ENCODE assay signal across 1 cellular context in the genomic region with DNA sequence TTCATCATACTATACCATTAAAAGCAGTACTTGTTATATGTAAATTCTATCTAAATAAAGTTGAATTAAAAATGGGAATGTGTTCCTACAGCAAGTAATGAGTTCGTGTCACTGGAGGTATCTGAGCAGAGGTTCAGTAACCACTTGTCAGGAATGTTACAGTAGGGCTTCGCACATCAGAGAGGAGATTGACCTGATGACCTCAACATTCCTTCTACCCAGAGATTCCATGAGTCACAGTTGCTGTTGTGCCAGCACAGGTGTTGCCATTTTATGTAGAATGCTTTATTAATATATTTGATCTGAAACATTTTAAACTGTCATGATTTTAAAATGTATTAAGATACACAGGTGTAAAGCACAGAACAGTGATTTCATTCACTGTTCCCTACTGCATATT.
TF ChIP-seq lines count a peak whose summit lies in the region.

No MANE protein-coding gene starts in this region.

TF ChIP-seq in WTC11, 78 proteins besides CTCF, POLR2A, EP300 and RAD21 (continued from another document):
- TF ChIP-seq, protein P1, sequence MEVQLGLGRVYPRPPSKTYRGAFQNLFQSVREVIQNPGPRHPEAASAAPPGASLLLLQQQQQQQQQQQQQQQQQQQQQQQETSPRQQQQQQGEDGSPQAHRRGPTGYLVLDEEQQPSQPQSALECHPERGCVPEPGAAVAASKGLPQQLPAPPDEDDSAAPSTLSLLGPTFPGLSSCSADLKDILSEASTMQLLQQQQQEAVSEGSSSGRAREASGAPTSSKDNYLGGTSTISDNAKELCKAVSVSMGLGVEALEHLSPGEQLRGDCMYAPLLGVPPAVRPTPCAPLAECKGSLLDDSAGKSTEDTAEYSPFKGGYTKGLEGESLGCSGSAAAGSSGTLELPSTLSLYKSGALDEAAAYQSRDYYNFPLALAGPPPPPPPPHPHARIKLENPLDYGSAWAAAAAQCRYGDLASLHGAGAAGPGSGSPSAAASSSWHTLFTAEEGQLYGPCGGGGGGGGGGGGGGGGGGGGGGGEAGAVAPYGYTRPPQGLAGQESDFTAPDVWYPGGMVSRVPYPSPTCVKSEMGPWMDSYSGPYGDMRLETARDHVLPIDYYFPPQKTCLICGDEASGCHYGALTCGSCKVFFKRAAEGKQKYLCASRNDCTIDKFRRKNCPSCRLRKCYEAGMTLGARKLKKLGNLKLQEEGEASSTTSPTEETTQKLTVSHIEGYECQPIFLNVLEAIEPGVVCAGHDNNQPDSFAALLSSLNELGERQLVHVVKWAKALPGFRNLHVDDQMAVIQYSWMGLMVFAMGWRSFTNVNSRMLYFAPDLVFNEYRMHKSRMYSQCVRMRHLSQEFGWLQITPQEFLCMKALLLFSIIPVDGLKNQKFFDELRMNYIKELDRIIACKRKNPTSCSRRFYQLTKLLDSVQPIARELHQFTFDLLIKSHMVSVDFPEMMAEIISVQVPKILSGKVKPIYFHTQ (CRISPR knock-in tag; IDR thresholded peaks at IDR 0.05) = no peak
- TF ChIP-seq KAT7 (CRISPR knock-in tag; IDR thresholded peaks at IDR 0.05; ENCODE audit: borderline replicate concordance) = no peak
- TF ChIP-seq SMAD3 (CRISPR knock-in tag; IDR thresholded peaks at IDR 0.05; ENCODE audit: borderline replicate concordance) = no peak
- TF ChIP-seq, protein P2, sequence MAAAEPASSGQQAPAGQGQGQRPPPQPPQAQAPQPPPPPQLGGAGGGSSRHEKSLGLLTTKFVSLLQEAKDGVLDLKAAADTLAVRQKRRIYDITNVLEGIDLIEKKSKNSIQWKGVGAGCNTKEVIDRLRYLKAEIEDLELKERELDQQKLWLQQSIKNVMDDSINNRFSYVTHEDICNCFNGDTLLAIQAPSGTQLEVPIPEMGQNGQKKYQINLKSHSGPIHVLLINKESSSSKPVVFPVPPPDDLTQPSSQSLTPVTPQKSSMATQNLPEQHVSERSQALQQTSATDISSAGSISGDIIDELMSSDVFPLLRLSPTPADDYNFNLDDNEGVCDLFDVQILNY (CRISPR knock-in tag; IDR thresholded peaks at IDR 0.05) = no peak
- no peak for TF ChIP-seq ZNF416 (CRISPR knock-in tag; IDR thresholded peaks at IDR 0.05)
